In the genomic region with DNA sequence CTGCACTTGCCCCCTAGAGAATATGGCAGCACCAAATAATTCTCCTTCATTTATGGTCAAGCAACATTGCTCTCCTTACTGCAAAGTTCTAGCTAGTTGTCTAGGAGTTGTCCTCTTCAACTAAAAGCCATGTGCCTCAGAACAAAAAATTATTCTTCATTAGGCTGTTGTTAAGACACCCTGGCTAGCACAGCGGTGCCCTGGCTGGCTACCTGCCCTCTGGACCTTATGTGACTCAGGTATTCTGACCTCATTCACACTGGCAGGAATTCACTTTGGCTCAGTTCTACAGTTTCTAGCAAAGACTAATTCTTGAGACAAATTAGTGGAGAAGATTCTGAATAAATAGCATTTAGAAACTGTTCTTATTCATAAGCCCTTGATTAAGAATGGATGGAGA, we compare ENCODE assay signal across 27 cellular contexts.
A peak's percentile ranks its signal among the peaks of the same experiment; 100 is the strongest.
DNase-seq lines count a peak whose midpoint lies in the region; ATAC-seq and TF ChIP-seq lines count a peak whose summit lies in the region.
"Had no signal": no experiment of that assay in that cellular context is flagged by ENCODE, and none has a peak within 500 bp of the region (broad histone marks: within the 10 kb centered on the region; RNA-seq: fewer than 3 reads in every experiment).

No MANE protein-coding gene starts in this region.

- H3K4me1 Mint-ChIP-seq in stimulated activated naive B cell treated with anti-CD40 and anti-IgM and Interleukin-4, amounts not matched to agents 10 μg/mL and 1 μg/mL and 100 μg/mL, for 72 hours = no peaks in the 10 kb centered on the region
- H3K4me1 Mint-ChIP-seq: H9 had no signal

- H3K36me3 ChIP-seq in RWPE2 (ENCODE audit: low read depth) = no peaks in the 10 kb centered on the region
- H3K36me3 ChIP-seq in WERI-Rb-1 = no peaks in the 10 kb centered on the region
- H3K36me3 ChIP-seq: colonic mucosa had no signal

- H3K9me3 ChIP-seq in RWPE2 (ENCODE audit: severe bottlenecking) (no peaks in the 10 kb centered on the region), WERI-Rb-1 (ENCODE audit: severe bottlenecking) (peaks cover 2% of the 10 kb centered on the region)
- H3K9me3 ChIP-seq: colonic mucosa, psoas muscle had no signal

- H3K27ac ChIP-seq in RWPE2 (ENCODE audit: poor library complexity, severe bottlenecking) (no peak overlapping the region), WERI-Rb-1 (no peak overlapping the region)
- H3K27ac ChIP-seq: colonic mucosa, epithelial cell of prostate, psoas muscle had no signal

- TF ChIP-seq CTCF in RWPE2 (IDR thresholded peaks at IDR 0.05; ENCODE audit: poor library complexity, severe bottlenecking) = no peak
- no peak for TF ChIP-seq CTCF in WERI-Rb-1 (IDR thresholded peaks at IDR 0.05; ENCODE audit: low read depth, low read length)

- no peak overlapping the region for H3K27ac Mint-ChIP-seq in stimulated activated naive B cell treated with anti-CD40 and anti-IgM and Interleukin-4, amounts not matched to agents 10 μg/mL and 1 μg/mL and 100 μg/mL, for 72 hours
- H3K27ac Mint-ChIP-seq: activated naive CD8-positive, alpha-beta T cell; CD4-positive, CD25-positive, alpha-beta regulatory T cell; H9; naive thymus-derived CD8-positive, alpha-beta T cell had no signal

- in situ Hi-C loops in G401 (cut with HindIII; ENCODE audit: low sequenced_read_pairs) = no loop called here

- H3K27me3 Mint-ChIP-seq in stimulated activated naive B cell treated with anti-CD40 and anti-IgM and Interleukin-4, amounts not matched to agents 10 μg/mL and 1 μg/mL and 100 μg/mL, for 72 hours = peaks cover 0 to 9% of the 10 kb centered on the region in 2 donors
- H3K27me3 Mint-ChIP-seq: activated naive CD8-positive, alpha-beta T cell; CD4-positive, CD25-positive, alpha-beta regulatory T cell had no signal

- H3K27me3 ChIP-seq in RWPE2 (ENCODE audit: insufficient read depth, poor library complexity, severe bottlenecking) = no peaks in the 10 kb centered on the region
- H3K27me3 ChIP-seq in WERI-Rb-1 (ENCODE audit: insufficient read depth, low read depth, severe bottlenecking) = no peaks in the 10 kb centered on the region
- H3K27me3 ChIP-seq: colonic mucosa had no signal

- H3K4me1 ChIP-seq in RWPE2 (ENCODE audit: insufficient read depth, poor library complexity, severe bottlenecking) = no peaks in the 10 kb centered on the region
- H3K4me1 ChIP-seq: colonic mucosa, psoas muscle had no signal

- no peaks in the 10 kb centered on the region for H3K9me3 Mint-ChIP-seq in stimulated activated naive B cell treated with anti-CD40 and anti-IgM and Interleukin-4, amounts not matched to agents 10 μg/mL and 1 μg/mL and 100 μg/mL, for 72 hours
- H3K9me3 Mint-ChIP-seq: CD4-positive, CD25-positive, alpha-beta regulatory T cell; H9 had no signal

- H3K4me3 ChIP-seq in RWPE2 (ENCODE audit: severe bottlenecking) (no peak overlapping the region), WERI-Rb-1 (ENCODE audit: low read depth, low read length) (no peak overlapping the region)
- H3K4me3 ChIP-seq: colonic mucosa, psoas muscle had no signal

- H3K4me3 Mint-ChIP-seq in stimulated activated naive B cell treated with anti-CD40 and anti-IgM and Interleukin-4, amounts not matched to agents 10 μg/mL and 1 μg/mL and 100 μg/mL, for 72 hours = no peak overlapping the region
- H3K4me3 Mint-ChIP-seq: activated naive CD8-positive, alpha-beta T cell; CD4-positive, CD25-positive, alpha-beta regulatory T cell; H9; naive thymus-derived CD8-positive, alpha-beta T cell had no signal

- peak; percentile 81 for DNase-seq in G401 (ENCODE audit: low spot score)
- no peak for DNase-seq in RWPE2 (ENCODE audit: low spot score)
- peak; percentile 61 for DNase-seq in globus pallidus (ENCODE audit: low spot score)
- peak; percentile 56 for DNase-seq in pons (ENCODE audit: low spot score)
- DNase-seq in WERI-Rb-1 = no peak
- no peak for DNase-seq in stimulated activated naive B cell treated with anti-CD40 and anti-IgM and Interleukin-4, amounts not matched to agents 10 μg/mL and 1 μg/mL and 100 μg/mL, for 72 hours
- no peak for DNase-seq in stimulated activated naive CD4-positive, alpha-beta T cell (lab: John Stamatoyannopoulos, UW)
- no peak for DNase-seq in stimulated activated CD8-positive, alpha-beta memory T cell treated with anti-CD3 and anti-CD28 coated beads, Interleukin-4, amount 100 ng/mL, for 48 hours
- DNase-seq: activated CD4-positive, alpha-beta T cell treated with anti-CD3 and anti-CD28 coated beads for 48 hours; activated CD8-positive, alpha-beta memory T cell treated with anti-CD3 and anti-CD28 coated beads for 24 hours; activated effector memory CD4-positive, alpha-beta T cell treated with Interleukin-2 at 50 U/mL for 16 hours; activated T-cell treated with anti-CD3 and anti-CD28 coated beads for 4 hours; CD4-positive, CD25-positive, alpha-beta regulatory T cell; colonic mucosa; effector CD4-positive, alpha-beta T cell; H9; Kasumi-1; left ventricle myocardium superior; naive thymus-derived CD8-positive, alpha-beta T cell; NCI-H146; NCI-H446; NCI-H774; psoas muscle; stimulated activated naive CD4-positive, alpha-beta T cell treated with Interleukin-2 at 50 U/mL for 16 hours; SW 1271 had no signal

- ATAC-seq in RWPE2 (ENCODE audit: low read depth) = peak; percentile 58; the same call in 1 of the 3 replicates
- ATAC-seq in stimulated activated naive B cell treated with anti-CD40 and anti-IgM and Interleukin-4, amounts not matched to agents 10 μg/mL and 1 μg/mL and 100 μg/mL, for 72 hours (replicated peaks) = no peak
- ATAC-seq: left ventricle myocardium superior; naive thymus-derived CD8-positive, alpha-beta T cell; psoas muscle had no signal

- H3K36me3 Mint-ChIP-seq in stimulated activated naive B cell treated with anti-CD40 and anti-IgM and Interleukin-4, amounts not matched to agents 10 μg/mL and 1 μg/mL and 100 μg/mL, for 72 hours = no peaks in the 10 kb centered on the region
- H3K36me3 Mint-ChIP-seq: activated naive CD8-positive, alpha-beta T cell; CD4-positive, CD25-positive, alpha-beta regulatory T cell had no signal

Comparison
In these comparisons a context has a peak if more than half of its experiments do, and no peak if none do; other contexts are left out.
1. DNase-seq: peak in G401 (single experiment), globus pallidus (single experiment) and pons (single experiment); none in RWPE2 (single experiment), WERI-Rb-1 (single experiment), stimulated activated naive B cell treated with anti-CD40 and anti-IgM and Interleukin-4, amounts not matched to agents 10 μg/mL and 1 μg/mL and 100 μg/mL, for 72 hours (single experiment), stimulated activated naive CD4-positive, alpha-beta T cell (0 of 6) and stimulated activated CD8-positive, alpha-beta memory T cell treated with anti-CD3 and anti-CD28 coated beads, Interleukin-4, amount 100 ng/mL, for 48 hours (single experiment).